ENCODE assay signal across 8 cellular contexts in the genomic region with DNA sequence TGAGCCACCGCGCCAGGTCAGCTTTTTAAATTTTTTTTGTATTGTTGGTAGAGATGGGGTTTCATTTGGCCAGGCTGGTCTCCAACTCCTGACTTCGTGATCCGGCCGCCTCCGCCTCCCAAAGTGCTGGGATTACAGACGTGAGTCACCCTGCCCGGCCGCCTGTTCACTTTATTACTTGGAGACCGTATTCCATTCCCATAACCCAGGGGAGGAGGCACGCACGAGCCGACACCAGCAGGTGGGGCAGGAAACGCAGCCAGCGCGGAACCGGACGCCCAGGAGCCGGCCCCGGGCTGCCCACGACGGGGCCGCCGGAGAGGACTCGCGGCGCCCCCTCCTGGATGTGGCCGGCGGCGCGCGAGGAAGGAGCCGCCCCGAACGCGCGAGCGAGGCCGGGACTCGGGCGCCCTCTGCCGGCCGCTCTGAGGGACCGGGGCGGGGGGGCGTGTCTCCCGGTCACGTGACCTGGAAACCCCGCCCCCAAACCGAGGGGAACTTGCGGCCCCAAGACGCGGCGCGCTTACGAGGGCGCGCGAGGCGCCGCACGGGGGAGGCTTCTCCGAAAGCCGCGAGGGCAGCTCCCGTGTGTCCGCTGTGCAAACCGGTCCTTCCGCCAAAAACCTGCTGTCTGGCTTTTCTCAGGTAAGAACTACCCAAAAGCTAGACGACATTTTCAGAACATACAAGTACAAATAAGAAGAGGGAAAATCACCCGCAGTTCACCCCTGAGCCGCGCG. TPM values are rescaled to one million over a fixed set of nuclear protein-coding genes. Genes with fewer than 3 reads are reported as not detected.
DNase-seq lines count a peak whose midpoint lies in the region; ATAC-seq, FAIRE-seq and TF ChIP-seq lines count a peak whose summit lies in the region.

No MANE protein-coding gene starts in this region.

- H3K27ac Mint-ChIP-seq in activated T-helper 17 cell treated with anti-CD3 and anti-CD28 coated beads, Interleukin-2, amount 50 U/mL, for 72 hours = peak overlapping the region; percentile 72

- H3K36me3 Mint-ChIP-seq in activated T-helper 17 cell treated with anti-CD3 and anti-CD28 coated beads, Interleukin-2, amount 50 U/mL, for 72 hours (ENCODE audit: low read depth) = peaks cover 9% of the 10 kb centered on the region

- DNase-seq in HAP-1 (ENCODE audit: low spot score in 2 of 2) = peak; percentile 51 to 84
- DNase-seq in NCI-H69 (lab: John Stamatoyannopoulos, UW) = peak; percentile 68
- peak; percentile 92 for DNase-seq in germinal center (ENCODE audit: low spot score)
- DNase-seq in tibial nerve (ENCODE audit: low spot score in 2 of 2) = peak; percentile 75 to 77
- DNase-seq in cortex of kidney (lab: John Stamatoyannopoulos, UW) = no peak

- H3K9me3 Mint-ChIP-seq in activated T-helper 17 cell treated with anti-CD3 and anti-CD28 coated beads, Interleukin-2, amount 50 U/mL, for 72 hours = peaks cover 4% of the 10 kb centered on the region

- H2AFZ ChIP-seq in parathyroid adenoma = no peak overlapping the region

- H3K27me3 ChIP-seq in HAP-1 (ENCODE audit: low read depth) (no peaks in the 10 kb centered on the region), parathyroid adenoma (ENCODE audit: control insufficient read depth, insufficient read depth, low read length) (no peaks in the 10 kb centered on the region), tibial nerve (no peaks in the 10 kb centered on the region)

- TF ChIP-seq CTCF in parathyroid adenoma (IDR thresholded peaks at IDR 0.05) (peak; percentile 65), tibial nerve (IDR thresholded peaks at IDR 0.05) (peak; percentile 99 to 100 (median 100))

- FAIRE-seq in G401.6 (lab: Jason Lieb, UNC) = peak; percentile 71

- H3K4me1 ChIP-seq in HAP-1 = peaks cover 5% of the 10 kb centered on the region; the same call in 1 of the 2 replicates
- no peaks in the 10 kb centered on the region for H3K4me1 ChIP-seq in parathyroid adenoma
- H3K4me1 ChIP-seq in tibial nerve = peaks cover 0 to 7% (median 0%) of the 10 kb centered on the region in 4 donors

- H3K4me3 ChIP-seq in HAP-1 (no peak overlapping the region), parathyroid adenoma (ENCODE audit: low read depth, low read length) (no peak overlapping the region), tibial nerve (peak overlapping the region; percentile 1 to 37 (median 22))

- H3K4me2 ChIP-seq in parathyroid adenoma (ENCODE audit: low read length) = peak overlapping the region; percentile 53

- H3K27me3 Mint-ChIP-seq in activated T-helper 17 cell treated with anti-CD3 and anti-CD28 coated beads, Interleukin-2, amount 50 U/mL, for 72 hours = no peaks in the 10 kb centered on the region

- TF ChIP-seq POLR2A in tibial nerve (IDR thresholded peaks at IDR 0.05) = peak in 1 of 2 donors; percentile 38

- 9 to 13% methylated on average over 44 to 71 of the region's 74 CpGs for WGBS in tibial nerve, 2 donors

- H3K36me3 ChIP-seq in HAP-1 (replicated peaks) (no peaks in the 10 kb centered on the region; the same call in 1 of the 2 replicates), parathyroid adenoma (ENCODE audit: control insufficient read depth, insufficient read depth, low read length) (no peaks in the 10 kb centered on the region), tibial nerve (peaks cover 0 to 29% (median 0%) of the 10 kb centered on the region in 3 donors)

- in situ Hi-C loops in HAP-1 (cut with MboI; ENCODE audit: low sequenced_read_pairs) = no loop called here

- peak; percentile 97 for ATAC-seq in activated T-helper 17 cell treated with anti-CD3 and anti-CD28 coated beads, Interleukin-2, amount 50 U/mL, for 72 hours (replicated peaks)

- peak in 1 of 2 donors; percentile 64 for TF ChIP-seq EP300 in tibial nerve (IDR thresholded peaks at IDR 0.05)

- peak overlapping the region; percentile 82 for H3K4me3 Mint-ChIP-seq in activated T-helper 17 cell treated with anti-CD3 and anti-CD28 coated beads, Interleukin-2, amount 50 U/mL, for 72 hours

- H3K9me3 ChIP-seq in HAP-1 (peaks cover 7% of the 10 kb centered on the region), parathyroid adenoma (ENCODE audit: control insufficient read depth, low read length) (no peaks in the 10 kb centered on the region), tibial nerve (peaks cover 0 to 18% (median 0%) of the 10 kb centered on the region in 4 donors)

- H3K79me2 ChIP-seq in parathyroid adenoma = no peaks in the 10 kb centered on the region

- peaks cover 4% of the 10 kb centered on the region for H3K4me1 Mint-ChIP-seq in activated T-helper 17 cell treated with anti-CD3 and anti-CD28 coated beads, Interleukin-2, amount 50 U/mL, for 72 hours

- H3K27ac ChIP-seq in parathyroid adenoma (peak overlapping the region; percentile 39), tibial nerve (peak overlapping the region; percentile 19 to 82 (median 55))

- no peak overlapping the region for H3K9ac ChIP-seq in parathyroid adenoma

RNA-seq across cellular contexts. Expression of a gene that starts 11.6 kb away (rescaled TPM):
- 100 to 1,000 TPM in 1 of 2 donors, 10 to 100 TPM in 1; 88.4 to 126 TPM for total RNA-seq in activated T-helper 17 cell treated with anti-CD3 and anti-CD28 coated beads, Interleukin-2, amount 50 U/mL, for 72 hours
- total RNA-seq in tibial nerve = 100 to 1,000 TPM; 220 to 303 (median 281) TPM

RNA-seq across cellular contexts. Expression of a gene that starts 16.7 kb away (rescaled TPM):
- total RNA-seq in activated T-helper 17 cell treated with anti-CD3 and anti-CD28 coated beads, Interleukin-2, amount 50 U/mL, for 72 hours = 10 to 100 TPM; 29.5 to 73.2 TPM
- total RNA-seq in tibial nerve = 10 to 100 TPM; 64.3 to 71.1 (median 68.1) TPM

RNA-seq across cellular contexts. Expression of a gene that starts 18.7 kb away (rescaled TPM):
- total RNA-seq in activated T-helper 17 cell treated with anti-CD3 and anti-CD28 coated beads, Interleukin-2, amount 50 U/mL, for 72 hours = 1 to 10 TPM; 1.1 to 4.4 TPM
- total RNA-seq in tibial nerve = 1 to 10 TPM in 1 of 4 donors, under 1 TPM in 2, not detected in 1; 0.22 to 1.4 (median 0.60) TPM

RNA-seq across cellular contexts. Expression of a gene that starts 41.9 kb away (rescaled TPM):
- total RNA-seq in activated T-helper 17 cell treated with anti-CD3 and anti-CD28 coated beads, Interleukin-2, amount 50 U/mL, for 72 hours = 1 to 10 TPM; 2.7 to 6.6 TPM
- 1 to 10 TPM; 1.3 to 5.9 (median 3.2) TPM for total RNA-seq in tibial nerve

RNA-seq across cellular contexts. Expression of a gene that starts 42.1 kb away (rescaled TPM):
- 10 to 100 TPM; 22.7 to 37.7 TPM for total RNA-seq in activated T-helper 17 cell treated with anti-CD3 and anti-CD28 coated beads, Interleukin-2, amount 50 U/mL, for 72 hours
- 10 to 100 TPM; 21.0 to 25.6 (median 23.1) TPM for total RNA-seq in tibial nerve

Comparison
In these comparisons a context has a peak if more than half of its experiments do, and no peak if none do; other contexts are left out.
1. H3K4me3 ChIP-seq: peak in tibial nerve (4 of 4); none in HAP-1 (single experiment) and parathyroid adenoma (single experiment).